9 cellular contexts compared by ENCODE assay signal in genomic region chr5:93062548-93062947, GRCh38.
A peak's percentile ranks its signal among the peaks of the same experiment; 100 is the strongest.
DNase-seq lines count a peak whose midpoint lies in the region; FAIRE-seq and TF ChIP-seq lines count a peak whose summit lies in the region.
"Had no signal": no experiment of that assay in that cellular context is flagged by ENCODE, and none has a peak within 500 bp of the region (broad histone marks: within the 10 kb centered on the region; RNA-seq: fewer than 3 reads in every experiment).

No MANE protein-coding gene starts in this region.

- no peaks in the 10 kb centered on the region for H3K4me1 ChIP-seq in endothelial cell of umbilical vein (ENCODE audit: control insufficient read depth, extremely low read depth, insufficient read depth, low read length)

- no peaks in the 10 kb centered on the region for H3K79me2 ChIP-seq in endothelial cell of umbilical vein (ENCODE audit: control insufficient read depth, insufficient read depth, low read length)

- CTCF ChIA-PET in endothelial cell of umbilical vein (lab: Charles Lee): interaction anchor here (0.6 to 1.5 kb wide), 4 partner anchors 118 to 739 kb away, joined by 3 to 4 read pairs (median 4); no protein-coding TSS in a partner anchor

- BruUV-seq in endothelial cell of umbilical vein (replicated peaks; lab: Mats Ljungman, UMichigan): no TSS peak

- H3K27me3 ChIP-seq in endothelial cell of umbilical vein (ENCODE audit: control insufficient read depth in 2 of 2, insufficient read depth in 2 of 2, low read length in 2 of 2): no peaks in the 10 kb centered on the region

- dilution Hi-C loops in endothelial cell of umbilical vein (cut with MboI; ENCODE audit: extremely low pct_ligation_motif_present, low sequenced_read_pairs): no loop called here

- H2AFZ ChIP-seq in endothelial cell of umbilical vein (ENCODE audit: low read depth, low read length): no peak overlapping the region

- H3K36me3 ChIP-seq in endothelial cell of umbilical vein (ENCODE audit: control insufficient read depth in 2 of 2, extremely low read depth in 1 of 2, insufficient read depth in 2 of 2, low read length in 2 of 2): no peaks in the 10 kb centered on the region

- no peak overlapping the region for H3K9ac ChIP-seq in endothelial cell of umbilical vein (replicated peaks; ENCODE audit: extremely low read depth, insufficient read depth, low read length)

- H3K36me3 Mint-ChIP-seq in activated naive CD8-positive, alpha-beta T cell treated with anti-CD3 and anti-CD28 coated beads for 36 hours: no peaks in the 10 kb centered on the region

- H3K27me3 Mint-ChIP-seq in activated naive CD8-positive, alpha-beta T cell treated with anti-CD3 and anti-CD28 coated beads for 36 hours: no peaks in the 10 kb centered on the region

- DNase-seq in NCI-H1092 treated with DMSO at 0.1 percent for 48 hours (lab: John Stamatoyannopoulos, UW) (peak; percentile 9), NCI-H1092 (lab: John Stamatoyannopoulos, UW) (no peak), NAMALWA (ENCODE audit: low spot score) (peak; percentile 35), endothelial cell of umbilical vein (ENCODE audit: low read depth, low spot score) (peak; percentile 6), putamen (ENCODE audit: low spot score) (peak; percentile 7), amniotic stem cell (lab: John Stamatoyannopoulos, UW) (no peak), DMS79 treated with DMSO at 0.1 percent for 48 hours (lab: John Stamatoyannopoulos, UW) (no peak)
- no peak for DNase-seq in activated naive CD8-positive, alpha-beta T cell treated with anti-CD3 and anti-CD28 coated beads for 36 hours
- DNase-seq: mesenchymal stem cell had no signal

- intact Hi-C loops in endothelial cell of umbilical vein (cut with micrococcal nuclease): no loop called here

- H3K4me1 Mint-ChIP-seq in activated naive CD8-positive, alpha-beta T cell treated with anti-CD3 and anti-CD28 coated beads for 36 hours: no peaks in the 10 kb centered on the region

- TF ChIP-seq POLR2A in endothelial cell of umbilical vein (IDR thresholded peaks at IDR 0.05; ENCODE audit: low read depth, low read length): no peak

- H3K9me3 ChIP-seq in endothelial cell of umbilical vein (replicated peaks; ENCODE audit: control insufficient read depth, insufficient read depth, low read length): no peaks in the 10 kb centered on the region

- TF ChIP-seq CTCF in endothelial cell of umbilical vein (IDR thresholded peaks at IDR 0.05; ENCODE audit: extremely low read depth in 1 of 2, insufficient read depth in 1 of 2, low read depth in 1 of 2, low read length in 2 of 2): peak in 1 of 2 donors; percentile 13

- no peak overlapping the region for H3K27ac Mint-ChIP-seq in activated naive CD8-positive, alpha-beta T cell treated with anti-CD3 and anti-CD28 coated beads for 36 hours

- H3K9me1 ChIP-seq in endothelial cell of umbilical vein (replicated peaks; ENCODE audit: control insufficient read depth, extremely low read depth, insufficient read depth, low read length): no peaks in the 10 kb centered on the region

- H3K4me3 ChIP-seq in endothelial cell of umbilical vein (replicated peaks in 1 of 3; ENCODE audit: insufficient read depth in 1 of 3, low read depth in 1 of 3, low read length in 3 of 3): no peak overlapping the region

- H4K20me1 ChIP-seq in endothelial cell of umbilical vein (replicated peaks; ENCODE audit: control insufficient read depth, extremely low read depth, insufficient read depth, low read length): no peaks in the 10 kb centered on the region

- POLR2A ChIA-PET in endothelial cell of umbilical vein (lab: Charles Lee): no interaction called here

- no peak overlapping the region for H3K27ac ChIP-seq in endothelial cell of umbilical vein (ENCODE audit: insufficient read depth, low read depth, low read length)

- no peak overlapping the region for H3K4me2 ChIP-seq in endothelial cell of umbilical vein (ENCODE audit: insufficient read depth, low read length)

- no peak for FAIRE-seq in endothelial cell of umbilical vein (lab: Jason Lieb, UNC)

- no peaks in the 10 kb centered on the region for H3K9me3 Mint-ChIP-seq in activated naive CD8-positive, alpha-beta T cell treated with anti-CD3 and anti-CD28 coated beads for 36 hours

- H3K4me3 Mint-ChIP-seq in activated naive CD8-positive, alpha-beta T cell treated with anti-CD3 and anti-CD28 coated beads for 36 hours: no peak overlapping the region

TF ChIP-seq in endothelial cell of umbilical vein, 7 proteins besides CTCF, POLR2A, EP300 and RAD21:
- TF ChIP-seq GATA2 (IDR thresholded peaks at IDR 0.05; ENCODE audit: insufficient read depth, insufficient read length, low read depth, low read length): no peak
- TF ChIP-seq EZH2 (IDR thresholded peaks at IDR 0.05; ENCODE audit: borderline replicate concordance, low read depth, low read length, severe bottlenecking): no peak
- TF ChIP-seq POLR2AphosphoS5 (IDR thresholded peaks at IDR 0.05; ENCODE audit: insufficient read depth, low read depth, low read length): no peak
- no peak for TF ChIP-seq MAX (IDR thresholded peaks at IDR 0.05; ENCODE audit: insufficient read depth, insufficient read length)
- no peak for TF ChIP-seq FOS (IDR thresholded peaks at IDR 0.05; ENCODE audit: borderline replicate concordance, insufficient read depth, low read length)
- no peak for TF ChIP-seq JUN (IDR thresholded peaks at IDR 0.05; ENCODE audit: borderline replicate concordance, insufficient read depth, insufficient read length, low read depth)
- no peak for TF ChIP-seq MYC (IDR thresholded peaks at IDR 0.05; ENCODE audit: low read depth, low read length)

Comparison
In these comparisons a context has a peak if more than half of its experiments do, and no peak if none do; other contexts are left out.
1. DNase-seq: peak in NCI-H1092 treated with DMSO at 0.1 percent for 48 hours (single experiment), NAMALWA (single experiment), endothelial cell of umbilical vein (single experiment) and putamen (single experiment); none in NCI-H1092 (single experiment), amniotic stem cell (single experiment), DMS79 treated with DMSO at 0.1 percent for 48 hours (single experiment) and activated naive CD8-positive, alpha-beta T cell treated with anti-CD3 and anti-CD28 coated beads for 36 hours (single experiment).